Comparison of ENCODE assay signal across 1 cellular context in genomic region chr20:23245553-23246128, GRCh38.
TF ChIP-seq lines count a peak whose summit lies in the region.

No MANE protein-coding gene starts in this region.

TF ChIP-seq in HepG2, 621 proteins besides CTCF, POLR2A, EP300 and RAD21 (continued from another document and continues in another):
- TF ChIP-seq ZNF407 (CRISPR knock-in tag; IDR thresholded peaks at IDR 0.05; ENCODE audit: not compliant biosample characterization): peak; percentile 31
- no peak for TF ChIP-seq MAF1 (CRISPR knock-in tag; IDR thresholded peaks at IDR 0.05; ENCODE audit: borderline replicate concordance)
- TF ChIP-seq NBN (conservative IDR thresholded peaks at IDR 0.05): peak; percentile 98; the same call in 1 of the 2 replicates
- TF ChIP-seq HNRNPUL1 (IDR thresholded peaks at IDR 0.05; ENCODE audit: low read depth, low read length): no peak
- peak; percentile 21; the same call in 1 of the 2 replicates for TF ChIP-seq CBX5 (CRISPR knock-in tag; IDR thresholded peaks at IDR 0.05; ENCODE audit: borderline replicate concordance)
- peak; percentile 97; the same call in 1 of the 2 replicates for TF ChIP-seq IKZF1 (IDR thresholded peaks at IDR 0.05)
- TF ChIP-seq FOXA3 (CRISPR knock-in tag; IDR thresholded peaks at IDR 0.05): 0 out of 2 replicates have a peak, but pooled peaks have one; percentile 6
- 0 out of 2 replicates have a peak, but pooled peaks have one; percentile 31 for TF ChIP-seq ZNF737 (CRISPR knock-in tag; IDR thresholded peaks at IDR 0.05; ENCODE audit: borderline replicate concordance)
- TF ChIP-seq EED (CRISPR knock-in tag; IDR thresholded peaks at IDR 0.05): 0 out of 2 replicates have a peak, but pooled peaks have one; percentile 18
- TF ChIP-seq RAD51 (IDR thresholded peaks at IDR 0.05; ENCODE audit: borderline replicate concordance): 0 out of 2 replicates have a peak, but pooled peaks have one; percentile 19
- peak; percentile 92 for TF ChIP-seq ZNF282 (IDR thresholded peaks at IDR 0.05; ENCODE audit: partially characterized antibody)
- peak; percentile 49; the same call in 1 of the 2 replicates for TF ChIP-seq FOXP1 (IDR thresholded peaks at IDR 0.05)
- TF ChIP-seq FOXP1 (CRISPR knock-in tag; IDR thresholded peaks at IDR 0.05): no peak
- 0 out of 2 replicates have a peak, but pooled peaks have one; percentile 91 for TF ChIP-seq NONO (IDR thresholded peaks at IDR 0.05)
- TF ChIP-seq NONO (CRISPR knock-in tag; conservative IDR thresholded peaks at IDR 0.05): no peak
- TF ChIP-seq CCAR2 (optimal IDR thresholded peaks at IDR 0.05; ENCODE audit: low read depth, low read length): no peak
- peak; percentile 63 for TF ChIP-seq FOXK2 (IDR thresholded peaks at IDR 0.05)
- no peak for TF ChIP-seq FOXJ3 (CRISPR knock-in tag; IDR thresholded peaks at IDR 0.05; ENCODE audit: borderline replicate concordance)
- TF ChIP-seq SRSF1 (optimal IDR thresholded peaks at IDR 0.05; ENCODE audit: low read depth, low read length): no peak
- TF ChIP-seq ELF3 (CRISPR knock-in tag; IDR thresholded peaks at IDR 0.05): 0 out of 2 replicates have a peak, but pooled peaks have one; percentile 24
- no peak for TF ChIP-seq MYC (CRISPR knock-in tag; IDR thresholded peaks at IDR 0.05; ENCODE audit: borderline replicate concordance)
- TF ChIP-seq KDM2A (CRISPR knock-in tag; IDR thresholded peaks at IDR 0.05; ENCODE audit: borderline replicate concordance, low read depth): peak; percentile 34; the same call in 1 of the 2 replicates
- peak; percentile 60; the same call in 1 of the 2 replicates for TF ChIP-seq ZNF891 (CRISPR knock-in tag; IDR thresholded peaks at IDR 0.05)
- 0 out of 2 replicates have a peak, but pooled peaks have one; percentile 38 for TF ChIP-seq NR1H2 (CRISPR knock-in tag; IDR thresholded peaks at IDR 0.05; ENCODE audit: borderline replicate concordance, low read depth)
- TF ChIP-seq ZNF547 (CRISPR knock-in tag; IDR thresholded peaks at IDR 0.05): no peak
- 0 out of 2 replicates have a peak, but pooled peaks have one; percentile 21 for TF ChIP-seq ELF1 (CRISPR knock-in tag; IDR thresholded peaks at IDR 0.05)
- TF ChIP-seq ZHX2 (IDR thresholded peaks at IDR 0.05; ENCODE audit: low read depth): 0 out of 2 replicates have a peak, but pooled peaks have one; percentile 18
- no peak for TF ChIP-seq ZHX2 (CRISPR knock-in tag; IDR thresholded peaks at IDR 0.05; ENCODE audit: borderline replicate concordance)
- peak; percentile 29; the same call in 1 of the 2 replicates for TF ChIP-seq LCORL (IDR thresholded peaks at IDR 0.05)
- no peak for TF ChIP-seq LCORL (CRISPR knock-in tag; IDR thresholded peaks at IDR 0.05)
- peak; percentile 88 for TF ChIP-seq XRCC5 (optimal IDR thresholded peaks at IDR 0.05; ENCODE audit: low read length)
- 0 out of 2 replicates have a peak, but pooled peaks have one; percentile 29 for TF ChIP-seq ATF7 (IDR thresholded peaks at IDR 0.05)
- no peak for TF ChIP-seq ATF7 (CRISPR knock-in tag; IDR thresholded peaks at IDR 0.05)
- TF ChIP-seq TEAD3 (CRISPR knock-in tag; optimal IDR thresholded peaks at IDR 0.05; ENCODE audit: borderline replicate concordance): peak; percentile 55
- 0 out of 2 replicates have a peak, but pooled peaks have one; percentile 53 for TF ChIP-seq ZNF280B (CRISPR knock-in tag; IDR thresholded peaks at IDR 0.05; ENCODE audit: borderline replicate concordance)
- TF ChIP-seq, protein P1, sequence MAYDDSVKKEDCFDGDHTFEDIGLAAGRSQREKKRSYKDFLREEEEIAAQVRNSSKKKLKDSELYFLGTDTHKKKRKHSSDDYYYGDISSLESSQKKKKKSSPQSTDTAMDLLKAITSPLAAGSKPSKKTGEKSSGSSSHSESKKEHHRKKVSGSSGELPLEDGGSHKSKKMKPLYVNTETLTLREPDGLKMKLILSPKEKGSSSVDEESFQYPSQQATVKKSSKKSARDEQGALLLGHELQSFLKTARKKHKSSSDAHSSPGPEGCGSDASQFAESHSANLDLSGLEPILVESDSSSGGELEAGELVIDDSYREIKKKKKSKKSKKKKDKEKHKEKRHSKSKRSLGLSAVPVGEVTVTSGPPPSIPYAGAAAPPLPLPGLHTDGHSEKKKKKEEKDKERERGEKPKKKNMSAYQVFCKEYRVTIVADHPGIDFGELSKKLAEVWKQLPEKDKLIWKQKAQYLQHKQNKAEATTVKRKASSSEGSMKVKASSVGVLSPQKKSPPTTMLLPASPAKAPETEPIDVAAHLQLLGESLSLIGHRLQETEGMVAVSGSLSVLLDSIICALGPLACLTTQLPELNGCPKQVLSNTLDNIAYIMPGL (CRISPR knock-in tag; IDR thresholded peaks at IDR 0.05; ENCODE audit: borderline replicate concordance in 1 of 2, low read depth in 1 of 2): 0 out of 4 replicates have a peak, but pooled peaks of 1 of the 2 experiments have one; percentile 49
- TF ChIP-seq, protein P2, sequence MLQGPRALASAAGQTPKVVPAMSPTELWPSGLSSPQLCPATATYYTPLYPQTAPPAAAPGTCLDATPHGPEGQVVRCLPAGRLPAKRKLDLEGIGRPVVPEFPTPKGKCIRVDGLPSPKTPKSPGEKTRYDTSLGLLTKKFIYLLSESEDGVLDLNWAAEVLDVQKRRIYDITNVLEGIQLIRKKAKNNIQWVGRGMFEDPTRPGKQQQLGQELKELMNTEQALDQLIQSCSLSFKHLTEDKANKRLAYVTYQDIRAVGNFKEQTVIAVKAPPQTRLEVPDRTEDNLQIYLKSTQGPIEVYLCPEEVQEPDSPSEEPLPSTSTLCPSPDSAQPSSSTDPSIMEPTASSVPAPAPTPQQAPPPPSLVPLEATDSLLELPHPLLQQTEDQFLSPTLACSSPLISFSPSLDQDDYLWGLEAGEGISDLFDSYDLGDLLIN (CRISPR knock-in tag; IDR thresholded peaks at IDR 0.05; ENCODE audit: borderline replicate concordance): no peak
- 0 out of 2 replicates have a peak, but pooled peaks have one; percentile 23 for TF ChIP-seq ZNF574 (CRISPR knock-in tag; IDR thresholded peaks at IDR 0.05)
- TF ChIP-seq ATM (IDR thresholded peaks at IDR 0.05; ENCODE audit: borderline replicate concordance): 0 out of 2 replicates have a peak, but pooled peaks have one; percentile 67
